14 cellular contexts compared by ENCODE assay signal in the genomic region with DNA sequence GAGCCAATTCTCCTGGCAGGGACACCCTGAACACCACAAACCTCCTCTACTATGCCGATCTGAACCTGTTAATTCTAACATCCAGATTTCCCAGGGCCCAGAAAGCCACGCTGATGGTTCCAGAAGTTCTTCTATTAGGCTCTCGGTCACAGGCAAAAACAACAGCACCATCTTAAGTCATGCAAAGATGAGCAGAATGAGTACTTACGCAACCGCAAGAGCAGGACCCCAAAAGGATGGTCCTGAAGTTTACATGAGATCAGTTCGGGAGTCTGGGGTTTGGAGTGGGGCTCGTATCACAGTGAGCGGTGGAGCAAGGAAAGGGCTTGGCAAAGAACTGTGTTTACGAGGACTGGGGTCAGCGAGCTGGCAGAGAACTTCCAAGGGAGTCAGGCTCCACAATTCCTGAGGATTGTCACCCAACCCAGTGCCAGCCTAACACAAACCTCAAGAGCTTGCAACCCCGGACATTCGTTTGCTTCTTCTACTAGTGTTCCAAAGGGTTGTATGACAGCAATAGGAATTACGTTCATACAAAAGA.
A peak's percentile ranks its signal among the peaks of the same experiment; 100 is the strongest.
DNase-seq lines count a peak whose midpoint lies in the region; ATAC-seq, FAIRE-seq and TF ChIP-seq lines count a peak whose summit lies in the region.
"Had no signal": no experiment of that assay in that cellular context is flagged by ENCODE, and none has a peak within 500 bp of the region (broad histone marks: within the 10 kb centered on the region; RNA-seq: fewer than 3 reads in every experiment).

No MANE protein-coding gene starts in this region.

- in situ Hi-C loops in HepG2 (cut with HindIII; ENCODE audit: extremely low pct_ligation_motif_present, low pct_unique_long_range_greater_than_20kb) = no loop called here

- no peaks in the 10 kb centered on the region for H3K79me2 ChIP-seq in HepG2 (ENCODE audit: insufficient read depth, low read length)

- no peak overlapping the region for H3K4me2 ChIP-seq in HepG2 (ENCODE audit: low read depth, low read length)
- no peak overlapping the region for H3K4me2 ChIP-seq in mesenchymal stem cell (ENCODE audit: low read length, poor library complexity, severe bottlenecking)
- H3K4me2 ChIP-seq: BLaER1 treated with 17β-estradiol and CSF1 and Interleukin-3, amounts not matched to agents 10 nM and 100 nM had no signal

- peak overlapping the region; percentile 51 to 70 for H2BK12ac ChIP-seq in mesenchymal stem cell (ENCODE audit: low read length in 2 of 2)

- WGBS in HepG2 (ENCODE audit: low lambda C conversion rate) = 37% methylated on average over 13 of the region's 13 CpGs
- 84% methylated on average over 13 of the region's 13 CpGs for WGBS in right lobe of liver (ENCODE audit: insufficient coverage, low coverage, low lambda C conversion rate, missing lambda C conversion rate)
- WGBS in mesenchymal stem cell = 91% methylated on average over 10 of the region's 13 CpGs
- WGBS in psoas muscle, 3 donors = 43 to 58% (median 51%) methylated on average over 13 of the region's 13 CpGs

- no peak for TF ChIP-seq EP300 in HepG2 (IDR thresholded peaks at IDR 0.05; ENCODE audit: low read depth in 2 of 2, low read length in 2 of 2)
- no peak for TF ChIP-seq EP300 in HepG2 (CRISPR knock-in tag; IDR thresholded peaks at IDR 0.05; ENCODE audit: borderline replicate concordance)

- no peak overlapping the region for H2BK5ac ChIP-seq in mesenchymal stem cell (ENCODE audit: low read depth, low read length, poor library complexity, severe bottlenecking)

- DNase-seq in HepG2 (ENCODE audit: low spot score) (no peak), right lobe of liver (no peak), mesenchymal stem cell (no peak), psoas muscle (no peak), AML-193 (lab: John Stamatoyannopoulos, UW) (no peak), iPS-NIHi7 (ENCODE audit: extremely low spot score) (no peak), anterior cingulate cortex (lab: John Stamatoyannopoulos, UW) (no peak)
- no peak for DNase-seq in stimulated activated CD4-positive, alpha-beta T cell treated with anti-CD3 and anti-CD28 coated beads, Interleukin-4, amount 100 ng/mL, for 24 hours
- DNase-seq: CD4-positive, CD25-positive, alpha-beta regulatory T cell; DMS53; GM23248 had no signal

- peak overlapping the region; percentile 2 for H2BK15ac ChIP-seq in mesenchymal stem cell (ENCODE audit: low read depth, poor library complexity, severe bottlenecking)

- H3K9me3 ChIP-seq in HepG2 (ENCODE audit: low read length) (no peaks in the 10 kb centered on the region), right lobe of liver (no peaks in the 10 kb centered on the region), mesenchymal stem cell (ENCODE audit: control insufficient read depth, low read length) (no peaks in the 10 kb centered on the region), psoas muscle (no peaks in the 10 kb centered on the region)

- TF ChIP-seq RAD21 in HepG2 (CRISPR knock-in tag; IDR thresholded peaks at IDR 0.05) = no peak

- H3K14ac ChIP-seq in mesenchymal stem cell (ENCODE audit: low read length in 2 of 2) = no peak overlapping the region

- no peaks in the 10 kb centered on the region for H4K20me1 ChIP-seq in HepG2 (ENCODE audit: insufficient read depth, low read length)
- H4K20me1 ChIP-seq: BLaER1 treated with 17β-estradiol and CSF1 and Interleukin-3, amounts not matched to agents 10 nM and 100 nM had no signal

- no peak for FAIRE-seq in HepG2 (lab: Jason Lieb, UNC)
- FAIRE-seq: H54 had no signal

- no TSS peak for BruUV-seq in HepG2 (replicated peaks; lab: Mats Ljungman, UMichigan)

- H3K27me3 ChIP-seq in HepG2 (ENCODE audit: control insufficient read depth in 1 of 2, insufficient read depth in 2 of 2, low read length in 2 of 2) (no peaks in the 10 kb centered on the region; a peak in 1 of 5 replicates), right lobe of liver (no peaks in the 10 kb centered on the region), mesenchymal stem cell (ENCODE audit: control insufficient read depth in 1 of 2, insufficient read depth in 1 of 2, low read length in 2 of 2) (peaks cover 0 to 15% of the 10 kb centered on the region in 2 experiments), psoas muscle (ENCODE audit: insufficient read depth in 3 of 3, low read length in 2 of 3) (peaks cover 0 to 10% (median 0%) of the 10 kb centered on the region in 3 donors)
- H3K27me3 ChIP-seq: BLaER1 treated with 17β-estradiol and CSF1 and Interleukin-3, amounts not matched to agents 10 nM and 100 nM had no signal

- CTCF ChIA-PET in HepG2 (lab: Yijun Ruan, JAX; ENCODE audit: low intra/inter-chr PET ratio, low total read pairs) = no interaction called here

- POLR2A ChIA-PET in HepG2 (lab: Yijun Ruan, JAX) = no interaction called here

- H4K8ac ChIP-seq in mesenchymal stem cell (ENCODE audit: low read length) = no peak overlapping the region

- peak overlapping the region in 1 of 2 experiments; percentile 7 for H3K4ac ChIP-seq in mesenchymal stem cell (ENCODE audit: low read depth in 1 of 2, low read length in 2 of 2)

- H2BK120ac ChIP-seq in mesenchymal stem cell (ENCODE audit: low read depth, low read length) = no peak overlapping the region

- no peak for TF ChIP-seq POLR2A in HepG2 (IDR thresholded peaks at IDR 0.05; ENCODE audit: insufficient read depth in 1 of 2, low read depth in 2 of 2, low read length in 2 of 2)
- TF ChIP-seq POLR2A in right lobe of liver (IDR thresholded peaks at IDR 0.05) = no peak

- no peak overlapping the region for H3K9ac ChIP-seq in HepG2 (ENCODE audit: insufficient read depth, low read depth, low read length)
- H3K9ac ChIP-seq in mesenchymal stem cell (ENCODE audit: low read length) = no peak overlapping the region
- H3K9ac ChIP-seq: BLaER1 treated with 17β-estradiol and CSF1 and Interleukin-3, amounts not matched to agents 10 nM and 100 nM; GM23248 had no signal

- H3K27ac ChIP-seq in HepG2 (ENCODE audit: extremely low read length, insufficient read depth, low read length) (no peak overlapping the region), right lobe of liver (no peak overlapping the region), mesenchymal stem cell (ENCODE audit: low read length, poor library complexity, severe bottlenecking) (no peak overlapping the region), psoas muscle (no peak overlapping the region)
- H3K27ac ChIP-seq: 22Rv1, GM23248 had no signal

- H3K4me3 ChIP-seq in HepG2 (replicated peaks in 1 of 3; ENCODE audit: insufficient read depth in 1 of 3, low read depth in 2 of 3, low read length in 3 of 3) (no peak overlapping the region), right lobe of liver (no peak overlapping the region), mesenchymal stem cell (ENCODE audit: insufficient read depth in 1 of 2, low read depth in 1 of 2, low read length in 2 of 2) (no peak overlapping the region), psoas muscle (peak overlapping the region; percentile 25)
- H3K4me3 ChIP-seq: BLaER1 treated with 17β-estradiol and CSF1 and Interleukin-3, amounts not matched to agents 10 nM and 100 nM; GM23248 had no signal

- H3K18ac ChIP-seq in mesenchymal stem cell (ENCODE audit: low read depth in 1 of 2, low read length in 2 of 2) = peak overlapping the region in 1 of 2 experiments; percentile 64

- H4K91ac ChIP-seq in mesenchymal stem cell (ENCODE audit: low read length) = peak overlapping the region; percentile 4

- H2AK5ac ChIP-seq in mesenchymal stem cell (ENCODE audit: low read length, severe bottlenecking) = no peak overlapping the region

- no peak for ATAC-seq in HepG2
- ATAC-seq in right lobe of liver = no peak
- ATAC-seq in psoas muscle = peak in 1 of 4 donors; percentile 56

- H3K4me1 ChIP-seq in HepG2 (ENCODE audit: insufficient read depth, low read length) = no peaks in the 10 kb centered on the region
- H3K4me1 ChIP-seq in right lobe of liver = peaks cover 0 to 13% (median 0%) of the 10 kb centered on the region in 4 donors
- H3K4me1 ChIP-seq in mesenchymal stem cell (ENCODE audit: control insufficient read depth, insufficient read depth, low read depth, low read length) = no peaks in the 10 kb centered on the region
- peaks cover 39% of the 10 kb centered on the region for H3K4me1 ChIP-seq in psoas muscle

- no peaks in the 10 kb centered on the region for H3K79me1 ChIP-seq in mesenchymal stem cell (replicated peaks; ENCODE audit: low read length, poor library complexity, severe bottlenecking)

- intact Hi-C loops in HepG2 (cut with micrococcal nuclease; ENCODE audit: unreplicated experiment) = no loop called here
- intact Hi-C loops in right lobe of liver (cut with DNase I) = no loop called here
- intact Hi-C loops in psoas muscle (cut with DNase I) = no loop called here

- TF ChIP-seq CTCF in HepG2 (CRISPR knock-in tag; IDR thresholded peaks at IDR 0.05) (no peak), right lobe of liver (IDR thresholded peaks at IDR 0.05) (no peak), psoas muscle (IDR thresholded peaks at IDR 0.05) (no peak)

- H3K36me3 ChIP-seq in HepG2 (replicated peaks in 1 of 2; ENCODE audit: control insufficient read depth in 1 of 2, insufficient read depth in 2 of 2, low read length in 2 of 2) (no peaks in the 10 kb centered on the region), right lobe of liver (no peaks in the 10 kb centered on the region), mesenchymal stem cell (ENCODE audit: control insufficient read depth in 1 of 2, insufficient read depth in 2 of 2, low read depth in 1 of 2, low read length in 2 of 2) (no peaks in the 10 kb centered on the region), psoas muscle (ENCODE audit: insufficient read depth in 1 of 2, low read depth in 1 of 2) (no peaks in the 10 kb centered on the region)
- H3K36me3 ChIP-seq: BLaER1 treated with 17β-estradiol and CSF1 and Interleukin-3, amounts not matched to agents 10 nM and 100 nM had no signal

- no peak overlapping the region for H2AFZ ChIP-seq in HepG2 (ENCODE audit: low read length)
- H2AFZ ChIP-seq in mesenchymal stem cell (ENCODE audit: low read depth, low read length) = no peak overlapping the region
- H2AFZ ChIP-seq: GM23248 had no signal

- H3K23ac ChIP-seq in mesenchymal stem cell (ENCODE audit: low read length in 2 of 2) = no peak overlapping the region

TF ChIP-seq in HepG2, 621 proteins besides CTCF, POLR2A, EP300 and RAD21:
- TF ChIP-seq MTF2 (CRISPR knock-in tag; IDR thresholded peaks at IDR 0.05; ENCODE audit: borderline replicate concordance) = no peak
- TF ChIP-seq CEBPB (IDR thresholded peaks at IDR 0.05; ENCODE audit: borderline replicate concordance, low read depth, low read length) = peak; percentile 32; the same call in 1 of the 2 replicates
TF ChIP-seq in HepG2: peak in this region for 1.
